ENCODE assay signal across 19 cellular contexts in the genomic region with DNA sequence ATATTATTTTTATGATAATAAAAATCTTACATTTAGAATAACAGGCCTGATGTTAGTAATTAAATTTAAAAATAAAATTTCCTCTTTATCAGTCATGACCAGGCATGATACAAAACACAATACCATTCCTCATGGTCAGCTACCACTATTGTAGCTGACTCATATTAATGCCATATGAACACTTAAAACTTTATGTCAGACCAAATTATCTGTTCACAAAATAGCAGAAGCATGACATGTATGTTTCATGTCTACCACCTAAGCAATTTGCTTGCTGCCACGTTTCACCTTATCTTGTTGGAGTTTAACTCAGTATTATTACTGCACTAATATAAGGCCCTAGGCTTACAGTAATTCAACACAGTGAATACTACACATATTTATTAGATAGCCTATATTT.
"Had no signal": no experiment of that assay in that cellular context is flagged by ENCODE, and none has a peak within 500 bp of the region (broad histone marks: within the 10 kb centered on the region; RNA-seq: fewer than 3 reads in every experiment).

No MANE protein-coding gene starts in this region.

- H3K4me1 Mint-ChIP-seq: naive thymus-derived CD4-positive, alpha-beta T cell had no signal

- H3K27ac Mint-ChIP-seq: naive thymus-derived CD4-positive, alpha-beta T cell had no signal

- H3K27ac ChIP-seq: epithelial cell of prostate, esophagus muscularis mucosa, gastrocnemius medialis, heart right ventricle, neutrophil, right atrium auricular region, sigmoid colon, suprapubic skin, thyroid gland, upper lobe of left lung, uterus had no signal

- H3K36me3 ChIP-seq: esophagus muscularis mucosa, gastrocnemius medialis, heart right ventricle, neutrophil, right atrium auricular region, sigmoid colon, suprapubic skin, thyroid gland, upper lobe of left lung, uterus had no signal

- DNase-seq: effector memory CD4-positive, alpha-beta T cell; gastrocnemius medialis; heart right ventricle; hypothalamus; kidney glomerular epithelial cell; naive thymus-derived CD4-positive, alpha-beta T cell; posterior cingulate gyrus; sigmoid colon; small intestine; stimulated activated CD4-positive, alpha-beta T cell treated with anti-CD3 and anti-CD28 coated beads, Interleukin-12 subunit alpha, Interleukin-12 subunit beta, amount 100 ng/mL, for 4 hours; stimulated activated naive CD8-positive, alpha-beta T cell treated with anti-CD3 and anti-CD28 coated beads, Interleukin-15, Interleukin-2, amounts not matched to agents 100 U/mL and 50 U/mL, for 24 hours; thyroid gland; upper lobe of left lung; uterus had no signal

- H3K27me3 ChIP-seq: esophagus muscularis mucosa, gastrocnemius medialis, heart right ventricle, neutrophil, right atrium auricular region, sigmoid colon, suprapubic skin, thyroid gland, upper lobe of left lung, uterus had no signal

- H3K27me3 Mint-ChIP-seq: naive thymus-derived CD4-positive, alpha-beta T cell had no signal

- H3K4me1 ChIP-seq: esophagus muscularis mucosa, gastrocnemius medialis, heart right ventricle, right atrium auricular region, sigmoid colon, suprapubic skin, thyroid gland, upper lobe of left lung, uterus had no signal

- H3K4me3 ChIP-seq: esophagus muscularis mucosa, gastrocnemius medialis, heart right ventricle, right atrium auricular region, sigmoid colon, suprapubic skin, thyroid gland, upper lobe of left lung, uterus had no signal

- H3K4me3 Mint-ChIP-seq: naive thymus-derived CD4-positive, alpha-beta T cell had no signal

- ATAC-seq: gastrocnemius medialis; heart right ventricle; naive thymus-derived CD4-positive, alpha-beta T cell; stimulated activated naive CD8-positive, alpha-beta T cell treated with anti-CD3 and anti-CD28 coated beads, Interleukin-15, Interleukin-2, amounts not matched to agents 100 U/mL and 50 U/mL, for 24 hours had no signal

- H3K36me3 Mint-ChIP-seq: naive thymus-derived CD4-positive, alpha-beta T cell had no signal

- H3K9me3 ChIP-seq: esophagus muscularis mucosa, gastrocnemius medialis, neutrophil, right atrium auricular region, sigmoid colon, suprapubic skin, thyroid gland, upper lobe of left lung, uterus had no signal
